Comparison of ENCODE assay signal across 25 cellular contexts in the genomic region with DNA sequence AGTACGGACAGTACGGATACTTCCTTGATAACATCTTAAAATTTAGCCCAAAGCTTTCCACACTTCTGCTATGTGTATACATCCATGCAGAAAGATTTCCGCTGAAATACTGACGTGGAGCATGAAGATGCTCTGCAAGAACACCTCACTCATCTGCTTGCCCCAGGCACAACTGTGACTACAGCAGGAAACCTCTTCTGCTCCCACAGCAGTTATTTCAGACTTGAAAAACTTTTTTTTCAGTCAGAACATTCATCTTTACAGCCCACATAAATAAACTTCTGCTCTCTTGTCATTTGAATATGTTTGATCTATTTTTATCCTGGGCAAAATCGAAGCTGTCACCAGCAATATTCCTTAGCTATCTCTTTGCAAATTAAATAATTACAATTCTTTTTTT. TPM values are rescaled to one million over a fixed set of nuclear protein-coding genes. Genes with fewer than 3 reads are reported as not detected.
"Had no signal": no experiment of that assay in that cellular context is flagged by ENCODE, and none has a peak within 500 bp of the region (broad histone marks: within the 10 kb centered on the region; RNA-seq: fewer than 3 reads in every experiment).

No MANE protein-coding gene starts in this region.

- FAIRE-seq: colon, kidney had no signal

- H3K4me3 ChIP-seq: dorsolateral prefrontal cortex, gastroesophageal sphincter, heart left ventricle, hepatocyte, prostate gland, sigmoid colon, stomach, thyroid gland had no signal

- H3K79me2 ChIP-seq: hepatocyte had no signal

- H3K4me2 ChIP-seq: hepatocyte had no signal

- H2AFZ ChIP-seq: hepatocyte had no signal

- H3K9me3 ChIP-seq: gastroesophageal sphincter, heart left ventricle, prostate gland, sigmoid colon, stomach, thyroid gland had no signal

- H3K4me3 Mint-ChIP-seq: naive thymus-derived CD4-positive, alpha-beta T cell; nephron progenitor cell; stimulated activated effector memory CD8-positive, alpha-beta T cell treated with anti-CD3 and anti-CD28 coated beads, Interleukin-12 subunit alpha, Interleukin-12 subunit beta, amount 100 ng/mL, for 72 hours had no signal

- H3K4me1 ChIP-seq: gastroesophageal sphincter, prostate gland, sigmoid colon had no signal

- H3K36me3 ChIP-seq: gastroesophageal sphincter, heart left ventricle, prostate gland, sigmoid colon, stomach, thyroid gland had no signal

- H3K27ac Mint-ChIP-seq: naive thymus-derived CD4-positive, alpha-beta T cell; nephron progenitor cell; stimulated activated effector memory CD8-positive, alpha-beta T cell treated with anti-CD3 and anti-CD28 coated beads, Interleukin-12 subunit alpha, Interleukin-12 subunit beta, amount 100 ng/mL, for 72 hours had no signal

- H3K4me1 Mint-ChIP-seq: naive thymus-derived CD4-positive, alpha-beta T cell; stimulated activated effector memory CD8-positive, alpha-beta T cell treated with anti-CD3 and anti-CD28 coated beads, Interleukin-12 subunit alpha, Interleukin-12 subunit beta, amount 100 ng/mL, for 72 hours had no signal

- H3K27ac ChIP-seq: dorsolateral prefrontal cortex, epithelial cell of prostate, gastroesophageal sphincter, heart left ventricle, hepatocyte, prostate gland, sigmoid colon, thyroid gland had no signal

- H3K27me3 ChIP-seq: dorsolateral prefrontal cortex, gastroesophageal sphincter, heart left ventricle, hepatocyte, sigmoid colon, stomach, thyroid gland had no signal

- DNase-seq: dorsolateral prefrontal cortex; effector CD4-positive, alpha-beta T cell; foreskin fibroblast; heart left ventricle; kidney; mesenchymal stem cell; midbrain; naive thymus-derived CD4-positive, alpha-beta T cell; nephron progenitor cell; right cardiac atrium; sigmoid colon; stimulated activated CD4-positive, alpha-beta T cell treated with anti-CD3 and anti-CD28 coated beads, Interleukin-2, amount 100 ng/mL, for 24 hours; stimulated activated CD4-positive, alpha-beta T cell treated with anti-CD3 and anti-CD28 coated beads, Interleukin-4, amount 100 ng/mL, for 24 hours; stimulated activated naive CD4-positive, alpha-beta T cell treated with Interleukin-2 at 50 U/mL for 16 hours; stomach; thyroid gland; trophoblast cell had no signal

- H3K36me3 Mint-ChIP-seq: naive thymus-derived CD4-positive, alpha-beta T cell; stimulated activated effector memory CD8-positive, alpha-beta T cell treated with anti-CD3 and anti-CD28 coated beads, Interleukin-12 subunit alpha, Interleukin-12 subunit beta, amount 100 ng/mL, for 72 hours had no signal

- ATAC-seq: esophagus mucosa; gastroesophageal sphincter; heart left ventricle; left lobe of liver; naive thymus-derived CD4-positive, alpha-beta T cell; right cardiac atrium; stimulated activated effector memory CD8-positive, alpha-beta T cell treated with anti-CD3 and anti-CD28 coated beads, Interleukin-12 subunit alpha, Interleukin-12 subunit beta, amount 100 ng/mL, for 72 hours had no signal

RNA-seq across cellular contexts. Expression of a gene that starts 6.8 kb away (rescaled TPM):
- polyA plus RNA-seq: naive thymus-derived CD4-positive, alpha-beta T cell had no signal
